In genomic region chr17:45060382-45060823, GRCh38 we compare ENCODE assay signal across 1 cellular context.
TF ChIP-seq lines count a peak whose summit lies in the region.

No MANE protein-coding gene starts in this region.

TF ChIP-seq in HepG2, 621 proteins besides CTCF, POLR2A, EP300 and RAD21 (continued from another document and continues in another):
- TF ChIP-seq SNAPC4 (CRISPR knock-in tag; IDR thresholded peaks at IDR 0.05) (no peak), ZBTB7A (CRISPR knock-in tag; IDR thresholded peaks at IDR 0.05) (no peak), ARNT (IDR thresholded peaks at IDR 0.05) (no peak), CEBPB (IDR thresholded peaks at IDR 0.05; ENCODE audit: borderline replicate concordance, low read depth, low read length) (no peak), ZNF564 (CRISPR knock-in tag; IDR thresholded peaks at IDR 0.05) (no peak), ZNF333 (CRISPR knock-in tag; IDR thresholded peaks at IDR 0.05; ENCODE audit: borderline replicate concordance) (no peak; the same call in 1 of the 2 replicates), ZNF546 (CRISPR knock-in tag; conservative IDR thresholded peaks at IDR 0.05) (no peak), NR2F6 (IDR thresholded peaks at IDR 0.05) (no peak), NR2F6 (CRISPR knock-in tag; IDR thresholded peaks at IDR 0.05) (no peak), MXI1 (IDR thresholded peaks at IDR 0.05; ENCODE audit: borderline replicate concordance, low read depth, low read length) (no peak), ZNF737 (CRISPR knock-in tag; IDR thresholded peaks at IDR 0.05; ENCODE audit: borderline replicate concordance) (0 out of 2 replicates have a peak, but pooled peaks have one; percentile 85), ATF7-NPFF (CRISPR knock-in tag; IDR thresholded peaks at IDR 0.05; ENCODE audit: low read depth) (0 out of 2 replicates have a peak, but pooled peaks have one; percentile 3), SNAPC5 (CRISPR knock-in tag; IDR thresholded peaks at IDR 0.05; ENCODE audit: borderline replicate concordance) (no peak), GMEB2 (CRISPR knock-in tag; IDR thresholded peaks at IDR 0.05; ENCODE audit: low read depth) (no peak), IKZF1 (IDR thresholded peaks at IDR 0.05) (no peak), ZNF230 (CRISPR knock-in tag; IDR thresholded peaks at IDR 0.05) (no peak; the same call in 1 of the 2 replicates), SMAD1 (CRISPR knock-in tag; IDR thresholded peaks at IDR 0.05; ENCODE audit: borderline replicate concordance, low read depth) (no peak), REXO4 (CRISPR knock-in tag; IDR thresholded peaks at IDR 0.05; ENCODE audit: borderline replicate concordance) (no peak), ZBTB38 (CRISPR knock-in tag; IDR thresholded peaks at IDR 0.05) (no peak), ZNF768 (CRISPR knock-in tag; IDR thresholded peaks at IDR 0.05) (peak; percentile 32; the same call in 1 of the 2 replicates), HNF1B (CRISPR knock-in tag; IDR thresholded peaks at IDR 0.05) (no peak), CREB1 (IDR thresholded peaks at IDR 0.05) (no peak), CREB1 (CRISPR knock-in tag; IDR thresholded peaks at IDR 0.05) (no peak), THYN1 (CRISPR knock-in tag; IDR thresholded peaks at IDR 0.05; ENCODE audit: borderline replicate concordance, low read depth) (no peak), HNRNPUL1 (IDR thresholded peaks at IDR 0.05; ENCODE audit: low read depth, low read length) (no peak), ZNF225 (CRISPR knock-in tag; IDR thresholded peaks at IDR 0.05) (no peak), ZNF256 (CRISPR knock-in tag; conservative IDR thresholded peaks at IDR 0.05) (no peak; the same call in 1 of the 2 replicates), NFKBIZ (CRISPR knock-in tag; IDR thresholded peaks at IDR 0.05) (no peak), ZNF253 (CRISPR knock-in tag; IDR thresholded peaks at IDR 0.05; ENCODE audit: borderline replicate concordance) (no peak), RBFOX2 (IDR thresholded peaks at IDR 0.05; ENCODE audit: low read depth, low read length) (no peak), NCOA1 (CRISPR knock-in tag; IDR thresholded peaks at IDR 0.05) (no peak), ZNF24 (IDR thresholded peaks at IDR 0.05) (no peak), ZNF235 (CRISPR knock-in tag; IDR thresholded peaks at IDR 0.05; ENCODE audit: borderline replicate concordance) (0 out of 2 replicates have a peak, but pooled peaks have one; percentile 61), KLF15 (CRISPR knock-in tag; IDR thresholded peaks at IDR 0.05; ENCODE audit: borderline replicate concordance) (no peak), ZNF510 (CRISPR knock-in tag; IDR thresholded peaks at IDR 0.05; ENCODE audit: low read depth) (no peak), GFI1 (CRISPR knock-in tag; IDR thresholded peaks at IDR 0.05; ENCODE audit: borderline replicate concordance) (no peak), ZNF20 (CRISPR knock-in tag; IDR thresholded peaks at IDR 0.05) (no peak), LCORL (IDR thresholded peaks at IDR 0.05) (no peak), LCORL (CRISPR knock-in tag; IDR thresholded peaks at IDR 0.05) (no peak), TGIF2 (CRISPR knock-in tag; IDR thresholded peaks at IDR 0.05) (no peak), HNRNPK (IDR thresholded peaks at IDR 0.05; ENCODE audit: low read depth, low read length, poor library complexity, severe bottlenecking) (no peak), ZNF574 (CRISPR knock-in tag; IDR thresholded peaks at IDR 0.05) (no peak), KDM5A (IDR thresholded peaks at IDR 0.05; ENCODE audit: borderline replicate concordance, low read length) (no peak), NFYC (CRISPR knock-in tag; IDR thresholded peaks at IDR 0.05) (no peak), PHF21A (CRISPR knock-in tag; IDR thresholded peaks at IDR 0.05) (no peak), KAT2B (IDR thresholded peaks at IDR 0.05; ENCODE audit: borderline replicate concordance, low read depth, low read length) (no peak), ZNF597 (CRISPR knock-in tag; IDR thresholded peaks at IDR 0.05) (no peak), ZNF317 (CRISPR knock-in tag; IDR thresholded peaks at IDR 0.05) (0 out of 2 replicates have a peak, but pooled peaks have one; percentile 54), HNRNPLL (IDR thresholded peaks at IDR 0.05; ENCODE audit: low read depth, low read length, poor library complexity, severe bottlenecking) (no peak), IKZF5 (CRISPR knock-in tag; IDR thresholded peaks at IDR 0.05) (no peak; the same call in 1 of the 2 replicates), GATAD2A (CRISPR knock-in tag; IDR thresholded peaks at IDR 0.05) (peak; percentile 30; the same call in 1 of the 2 replicates), WIZ (CRISPR knock-in tag; IDR thresholded peaks at IDR 0.05) (no peak), XBP1 (CRISPR knock-in tag; IDR thresholded peaks at IDR 0.05) (0 out of 2 replicates have a peak, but pooled peaks have one; percentile 67), SRSF4 (IDR thresholded peaks at IDR 0.05; ENCODE audit: low read depth, low read length, poor library complexity, severe bottlenecking) (no peak), MAFG (CRISPR knock-in tag; IDR thresholded peaks at IDR 0.05) (no peak)
